In genomic region chr14:96364911-96365310, GRCh38 we compare ENCODE assay signal across 8 cellular contexts. TPM values are rescaled to one million over a fixed set of nuclear protein-coding genes. Genes with fewer than 3 reads are reported as not detected.
DNase-seq lines count a peak whose midpoint lies in the region; ATAC-seq, FAIRE-seq and TF ChIP-seq lines count a peak whose summit lies in the region.

No MANE protein-coding gene starts in this region.

- H3K9me3 ChIP-seq in HepG2 (ENCODE audit: low read length) (no peaks in the 10 kb centered on the region), right lobe of liver (no peaks in the 10 kb centered on the region), kidney (ENCODE audit: control insufficient read depth in 1 of 2, low read length in 2 of 2) (no peaks in the 10 kb centered on the region)

- TF ChIP-seq EP300 in HepG2 (IDR thresholded peaks at IDR 0.05; ENCODE audit: low read depth in 2 of 2, low read length in 2 of 2) = no peak
- TF ChIP-seq EP300 in HepG2 (CRISPR knock-in tag; IDR thresholded peaks at IDR 0.05; ENCODE audit: borderline replicate concordance) = no peak

- POLR2A ChIA-PET in HepG2 (lab: Yijun Ruan, JAX) = no interaction called here
- POLR2A ChIA-PET in activated CD8-positive, alpha-beta T cell treated with anti-CD3 and anti-CD28 coated beads for 36 hours (lab: Charles Lee) = no interaction called here

- H3K4me3 ChIP-seq in HepG2 (replicated peaks in 1 of 3; ENCODE audit: insufficient read depth in 1 of 3, low read depth in 2 of 3, low read length in 3 of 3) (peak overlapping the region; percentile 91 to 98 (median 92); a peak in 3 of 6 replicates), right lobe of liver (no peak overlapping the region), kidney (ENCODE audit: low read length in 2 of 2) (peak overlapping the region; percentile 19 to 83)

- H3K27ac Mint-ChIP-seq in activated CD8-positive, alpha-beta T cell treated with anti-CD3 and anti-CD28 coated beads for 36 hours = no peak overlapping the region

- H3K4me1 Mint-ChIP-seq in activated CD8-positive, alpha-beta T cell treated with anti-CD3 and anti-CD28 coated beads for 36 hours (ENCODE audit: low read depth) = peaks cover 40% of the 10 kb centered on the region

- in situ Hi-C loops in HepG2 (cut with HindIII; ENCODE audit: extremely low pct_ligation_motif_present, low pct_unique_long_range_greater_than_20kb) = no loop called here

- no peaks in the 10 kb centered on the region for H3K27me3 Mint-ChIP-seq in activated CD8-positive, alpha-beta T cell treated with anti-CD3 and anti-CD28 coated beads for 36 hours

- H3K9me3 Mint-ChIP-seq in activated CD8-positive, alpha-beta T cell treated with anti-CD3 and anti-CD28 coated beads for 36 hours = no peaks in the 10 kb centered on the region

- no peak for FAIRE-seq in HepG2 (lab: Jason Lieb, UNC)
- no peak for FAIRE-seq in kidney (lab: Jason Lieb, UNC)

- WGBS in HepG2 (ENCODE audit: low lambda C conversion rate) = 69% methylated on average over 3 of the region's 3 CpGs
- 71% methylated on average over 3 of the region's 3 CpGs for WGBS in right lobe of liver (ENCODE audit: insufficient coverage, low coverage, low lambda C conversion rate, missing lambda C conversion rate)

- no TSS peak for BruUV-seq in HepG2 (replicated peaks; lab: Mats Ljungman, UMichigan)

- TF ChIP-seq RAD21 in HepG2 (CRISPR knock-in tag; IDR thresholded peaks at IDR 0.05) = no peak

- H2AFZ ChIP-seq in HepG2 (ENCODE audit: low read length) = no peak overlapping the region

- peaks cover 61% of the 10 kb centered on the region for H3K79me2 ChIP-seq in HepG2 (ENCODE audit: insufficient read depth, low read length)

- TF ChIP-seq POLR2A in HepG2 (IDR thresholded peaks at IDR 0.05; ENCODE audit: insufficient read depth in 1 of 2, low read depth in 2 of 2, low read length in 2 of 2) (no peak), right lobe of liver (IDR thresholded peaks at IDR 0.05) (no peak)

- H3K4me3 Mint-ChIP-seq in activated CD8-positive, alpha-beta T cell treated with anti-CD3 and anti-CD28 coated beads for 36 hours = peak overlapping the region; percentile 88

- TF ChIP-seq CTCF in HepG2 (CRISPR knock-in tag; IDR thresholded peaks at IDR 0.05) (no peak), right lobe of liver (IDR thresholded peaks at IDR 0.05) (no peak), kidney (IDR thresholded peaks at IDR 0.05; ENCODE audit: borderline replicate concordance, extremely low read depth, insufficient read depth) (no peak)
- TF ChIP-seq CTCF in activated CD8-positive, alpha-beta T cell treated with anti-CD3 and anti-CD28 coated beads for 36 hours (IDR thresholded peaks at IDR 0.05) = no peak

- peak overlapping the region; percentile 87 for H3K4me2 ChIP-seq in HepG2 (ENCODE audit: low read depth, low read length)

- H3K27me3 ChIP-seq in HepG2 (ENCODE audit: control insufficient read depth in 1 of 2, insufficient read depth in 2 of 2, low read length in 2 of 2) (no peaks in the 10 kb centered on the region; a peak in 1 of 5 replicates), right lobe of liver (no peaks in the 10 kb centered on the region)

- H3K27ac ChIP-seq in HepG2 (ENCODE audit: extremely low read length, insufficient read depth, low read length) (no peak overlapping the region), right lobe of liver (no peak overlapping the region), kidney (ENCODE audit: low read depth in 2 of 2, low read length in 2 of 2) (no peak overlapping the region)

- DNase-seq in HepG2 (ENCODE audit: low spot score) (no peak), right lobe of liver (no peak), kidney (no peak), AG08395 (ENCODE audit: low spot score) (no peak), RKO (ENCODE audit: low spot score) (no peak), foreskin melanocyte (no peak)
- no peak for DNase-seq in activated CD8-positive, alpha-beta T cell treated with anti-CD3 and anti-CD28 coated beads for 36 hours

- no peaks in the 10 kb centered on the region for H4K20me1 ChIP-seq in HepG2 (ENCODE audit: insufficient read depth, low read length)

- H3K4me1 ChIP-seq in HepG2 (ENCODE audit: insufficient read depth, low read length) = peaks cover 45% of the 10 kb centered on the region
- peaks cover 0 to 23% (median 8%) of the 10 kb centered on the region in 4 donors for H3K4me1 ChIP-seq in right lobe of liver
- H3K4me1 ChIP-seq in kidney (ENCODE audit: control insufficient read depth in 1 of 2, insufficient read depth in 1 of 2, low read depth in 1 of 2, low read length in 2 of 2) = peaks cover 13 to 20% of the 10 kb centered on the region in 2 donors

- intact Hi-C loops in HepG2 (cut with micrococcal nuclease; ENCODE audit: unreplicated experiment) = loop anchor here (5.0 kb wide), 1 partner anchor 137 kb away; the partner anchor contains the start of gene PAPOLA
- intact Hi-C loops in right lobe of liver (cut with DNase I) = no loop called here
- intact Hi-C loops in activated CD8-positive, alpha-beta T cell treated with anti-CD3 and anti-CD28 coated beads for 36 hours (cut with micrococcal nuclease) = loop anchor here (5.0 kb wide), 1 partner anchor 137 kb away; the partner anchor contains the start of gene PAPOLA
- intact Hi-C loops in kidney (cut with DNase I) = no loop called here

- H3K9ac ChIP-seq in HepG2 (ENCODE audit: insufficient read depth, low read depth, low read length) = 0 out of 2 replicates have a peak overlapping the region, but pooled peaks have one; percentile 71
- H3K9ac ChIP-seq in kidney (ENCODE audit: low read length in 2 of 2) = no peak overlapping the region

- CTCF ChIA-PET in HepG2 (lab: Yijun Ruan, JAX; ENCODE audit: low intra/inter-chr PET ratio, low total read pairs) = no interaction called here
- CTCF ChIA-PET in activated CD8-positive, alpha-beta T cell treated with anti-CD3 and anti-CD28 coated beads for 36 hours (lab: Charles Lee) = no interaction called here

- no peaks in the 10 kb centered on the region for H3K36me3 ChIP-seq in HepG2 (replicated peaks in 1 of 2; ENCODE audit: control insufficient read depth in 1 of 2, insufficient read depth in 2 of 2, low read length in 2 of 2)
- no peaks in the 10 kb centered on the region for H3K36me3 ChIP-seq in right lobe of liver
- no peaks in the 10 kb centered on the region for H3K36me3 ChIP-seq in kidney (ENCODE audit: control insufficient read depth in 1 of 2, insufficient read depth in 2 of 2, low read length in 2 of 2)

- H3K36me3 Mint-ChIP-seq in activated CD8-positive, alpha-beta T cell treated with anti-CD3 and anti-CD28 coated beads for 36 hours (ENCODE audit: low read depth) = peaks cover 9% of the 10 kb centered on the region

- no peak for ATAC-seq in HepG2
- ATAC-seq in right lobe of liver = no peak
- ATAC-seq in activated CD8-positive, alpha-beta T cell treated with anti-CD3 and anti-CD28 coated beads for 36 hours = no peak
- no peak for ATAC-seq in GM19397 (IDR thresholded peaks at IDR 0.05; ENCODE audit: unreplicated experiment)

RNA-seq across cellular contexts. Expression of gene GSKIP, which starts 1.6 kb away (rescaled TPM):
- total RNA-seq in HepG2 (2016; rRNA removed; fragmentation: Illumina TruSeq; extraction: Trizol) (27.3 and 52.3 TPM in 2 replicates), right lobe of liver (10 to 100 TPM in 5 of 6 experiments, 1 to 10 TPM in 1; 7.4 to 25.2 (median 15.5) TPM), kidney (30.5 TPM)
- 3.7 and 3.9 TPM in 2 replicates for total RNA-seq in HepG2 (2016; cell fraction: cytosol; rRNA removed; fragmentation: Illumina TruSeq; extraction: Trizol; ENCODE audit: low read depth)
- total RNA-seq in HepG2 (2016; cell fraction: insoluble cytoplasmic fraction; rRNA removed; fragmentation: Illumina TruSeq; extraction: Trizol) = 28.0 and 52.9 TPM in 2 replicates
- total RNA-seq in HepG2 (2016; cell fraction: membrane; rRNA removed; fragmentation: Illumina TruSeq; extraction: Trizol) = 10.2 and 11.8 TPM in 2 replicates
- total RNA-seq in HepG2 (2016; cell fraction: nucleus; rRNA removed; fragmentation: Illumina TruSeq; extraction: Trizol) = 10.8 and 11.2 TPM in 2 replicates
- polyA plus RNA-seq in HepG2 (2011; rRNA removed) (9.6 and 12.5 TPM in 2 replicates), kidney (ENCODE audit: insufficient read depth, low read depth, low replicate concordance) (13.1 TPM)
- 4.6 and 9.0 TPM in 2 replicates for polyA plus RNA-seq in HepG2 (2011; cell fraction: cytosol; rRNA removed)
- 2.5 and 3.9 TPM in 2 replicates for polyA plus RNA-seq in HepG2 (2011; cell fraction: nucleus; rRNA removed)
- polyA plus RNA-seq in HepG2 (2012) = 13.2 and 17.7 TPM in 2 replicates
- 2.5 and 2.7 TPM in 2 replicates for polyA plus RNA-seq in HepG2 (2016; cell fraction: cytosol; fragmentation: Illumina TruSeq; extraction: Trizol; ENCODE audit: low read depth)
- 30.5 and 35.4 TPM in 2 replicates for polyA plus RNA-seq in HepG2 (2016; cell fraction: insoluble cytoplasmic fraction; fragmentation: Illumina TruSeq; extraction: Trizol; ENCODE audit: low read depth)
- 6.1 and 6.2 TPM in 2 replicates for polyA plus RNA-seq in HepG2 (2016; cell fraction: membrane; fragmentation: Illumina TruSeq; extraction: Trizol; ENCODE audit: low read depth)
- polyA plus RNA-seq in HepG2 (2016; cell fraction: nucleus; fragmentation: Illumina TruSeq; extraction: Trizol; ENCODE audit: insufficient read depth, low read depth) = 11.0 and 12.3 TPM in 2 replicates
- polyA minus RNA-seq in HepG2 (2011; rRNA and poly(A)+ RNA removed; ENCODE audit: low replicate concordance) = 4.3 and 5.5 TPM in 2 replicates
- polyA minus RNA-seq in HepG2 (2011; cell fraction: cytosol; rRNA and poly(A)+ RNA removed) = 6.6 and 7.2 TPM in 2 replicates
- 4.8 and 11.6 TPM in 2 replicates for polyA minus RNA-seq in HepG2 (2011; cell fraction: nucleus; rRNA and poly(A)+ RNA removed)
- total RNA-seq in activated CD8-positive, alpha-beta T cell treated with anti-CD3 and anti-CD28 coated beads for 36 hours = 10 to 100 TPM; 21.8 to 21.9 TPM

RNA-seq across cellular contexts. Expression of gene ATG2B, which starts 1.8 kb away (rescaled TPM):
- 7.5 and 11.3 TPM in 2 replicates for total RNA-seq in HepG2 (2016; rRNA removed; fragmentation: Illumina TruSeq; extraction: Trizol)
- 1.4 and 1.7 TPM in 2 replicates for total RNA-seq in HepG2 (2016; cell fraction: cytosol; rRNA removed; fragmentation: Illumina TruSeq; extraction: Trizol; ENCODE audit: low read depth)
- total RNA-seq in HepG2 (2016; cell fraction: insoluble cytoplasmic fraction; rRNA removed; fragmentation: Illumina TruSeq; extraction: Trizol) = 7.7 and 10.8 TPM in 2 replicates
- total RNA-seq in HepG2 (2016; cell fraction: membrane; rRNA removed; fragmentation: Illumina TruSeq; extraction: Trizol) = 1.6 and 1.8 TPM in 2 replicates
- total RNA-seq in HepG2 (2016; cell fraction: nucleus; rRNA removed; fragmentation: Illumina TruSeq; extraction: Trizol) = 11.1 and 15.1 TPM in 2 replicates
- 7.2 and 7.4 TPM in 2 replicates for polyA plus RNA-seq in HepG2 (2011; rRNA removed)
- 3.2 and 4.5 TPM in 2 replicates for polyA plus RNA-seq in HepG2 (2011; cell fraction: cytosol; rRNA removed)
- 17.3 and 18.9 TPM in 2 replicates for polyA plus RNA-seq in HepG2 (2011; cell fraction: nucleus; rRNA removed)
- 6.2 and 7.8 TPM in 2 replicates for polyA plus RNA-seq in HepG2 (2012)
- polyA plus RNA-seq in HepG2 (2016; cell fraction: cytosol; fragmentation: Illumina TruSeq; extraction: Trizol; ENCODE audit: low read depth) = 0.18 and 0.27 TPM in 2 replicates
- polyA plus RNA-seq in HepG2 (2016; cell fraction: insoluble cytoplasmic fraction; fragmentation: Illumina TruSeq; extraction: Trizol; ENCODE audit: low read depth) = 4.4 and 4.9 TPM in 2 replicates
- polyA plus RNA-seq in HepG2 (2016; cell fraction: membrane; fragmentation: Illumina TruSeq; extraction: Trizol; ENCODE audit: low read depth) = 0.26 and 0.31 TPM in 2 replicates
- polyA plus RNA-seq in HepG2 (2016; cell fraction: nucleus; fragmentation: Illumina TruSeq; extraction: Trizol; ENCODE audit: insufficient read depth, low read depth) = 12.3 and 14.0 TPM in 2 replicates
- 8.9 and 18.6 TPM in 2 replicates for polyA minus RNA-seq in HepG2 (2011; rRNA and poly(A)+ RNA removed; ENCODE audit: low replicate concordance)
- polyA minus RNA-seq in HepG2 (2011; cell fraction: cytosol; rRNA and poly(A)+ RNA removed) = 5.2 and 12.1 TPM in 2 replicates
- 60.4 and 61.2 TPM in 2 replicates for polyA minus RNA-seq in HepG2 (2011; cell fraction: nucleus; rRNA and poly(A)+ RNA removed)
- total RNA-seq in right lobe of liver = 10 to 100 TPM; 13.9 to 24.4 (median 16.3) TPM
- total RNA-seq in activated CD8-positive, alpha-beta T cell treated with anti-CD3 and anti-CD28 coated beads for 36 hours = 10 to 100 TPM; 12.9 to 13.3 TPM
- 35.8 TPM for total RNA-seq in kidney
- 3.8 TPM for polyA plus RNA-seq in kidney (ENCODE audit: insufficient read depth, low read depth, low replicate concordance)

RNA-seq across cellular contexts. Expression of gene AK7, which starts 27.0 kb away (rescaled TPM):
- total RNA-seq in HepG2 (2016; rRNA removed; fragmentation: Illumina TruSeq; extraction: Trizol) (0.48 and 0.93 TPM in 2 replicates), right lobe of liver (1 to 10 TPM in 2 of 6 experiments, under 1 TPM in 4; 0.31 to 1.9 (median 0.85) TPM), kidney (12.5 TPM)
- total RNA-seq in HepG2 (2016; cell fraction: cytosol; rRNA removed; fragmentation: Illumina TruSeq; extraction: Trizol; ENCODE audit: low read depth) = 0.26 TPM in 1 of 2 replicates, not detected in the other
- total RNA-seq in HepG2 (2016; cell fraction: insoluble cytoplasmic fraction; rRNA removed; fragmentation: Illumina TruSeq; extraction: Trizol) = 0.56 and 0.77 TPM in 2 replicates
- total RNA-seq in HepG2 (2016; cell fraction: membrane; rRNA removed; fragmentation: Illumina TruSeq; extraction: Trizol) = 0.28 and 0.31 TPM in 2 replicates
- total RNA-seq in HepG2 (2016; cell fraction: nucleus; rRNA removed; fragmentation: Illumina TruSeq; extraction: Trizol) = 0.28 and 0.56 TPM in 2 replicates
- polyA plus RNA-seq in HepG2 (2011; rRNA removed) (0.45 and 0.46 TPM in 2 replicates), kidney (ENCODE audit: insufficient read depth, low read depth, low replicate concordance) (5.5 TPM)
- 0.28 and 0.43 TPM in 2 replicates for polyA plus RNA-seq in HepG2 (2011; cell fraction: cytosol; rRNA removed)
- 0.23 and 0.26 TPM in 2 replicates for polyA plus RNA-seq in HepG2 (2011; cell fraction: nucleus; rRNA removed)
- 0.45 and 0.97 TPM in 2 replicates for polyA plus RNA-seq in HepG2 (2012)
- 0.09 and 0.18 TPM in 2 replicates for polyA plus RNA-seq in HepG2 (2016; cell fraction: cytosol; fragmentation: Illumina TruSeq; extraction: Trizol; ENCODE audit: low read depth)
- 0.78 and 1.4 TPM in 2 replicates for polyA plus RNA-seq in HepG2 (2016; cell fraction: insoluble cytoplasmic fraction; fragmentation: Illumina TruSeq; extraction: Trizol; ENCODE audit: low read depth)
- polyA plus RNA-seq in HepG2 (2016; cell fraction: membrane; fragmentation: Illumina TruSeq; extraction: Trizol; ENCODE audit: low read depth) = 0.22 and 0.45 TPM in 2 replicates
- polyA plus RNA-seq in HepG2 (2016; cell fraction: nucleus; fragmentation: Illumina TruSeq; extraction: Trizol; ENCODE audit: insufficient read depth, low read depth) = 0.39 TPM in 1 of 2 replicates, not detected in the other
- polyA minus RNA-seq in HepG2 (2011; rRNA and poly(A)+ RNA removed; ENCODE audit: low replicate concordance) = 1.9 and 2.0 TPM in 2 replicates
- 0.44 TPM in 1 of 2 replicates, not detected in the other for polyA minus RNA-seq in HepG2 (2011; cell fraction: cytosol; rRNA and poly(A)+ RNA removed)
- 0.25 and 0.64 TPM in 2 replicates for polyA minus RNA-seq in HepG2 (2011; cell fraction: nucleus; rRNA and poly(A)+ RNA removed)
- 1 to 10 TPM; 1.2 to 1.7 TPM for total RNA-seq in activated CD8-positive, alpha-beta T cell treated with anti-CD3 and anti-CD28 coated beads for 36 hours

Comparison
In these comparisons a context has a peak if more than half of its experiments do, and no peak if none do; other contexts are left out.
1. H3K4me3 ChIP-seq: peak in HepG2 (3 of 3) and kidney (2 of 2); none in right lobe of liver (0 of 3).
2. intact Hi-C loops: an anchor here in HepG2 (5.0 kb wide) and activated CD8-positive, alpha-beta T cell treated with anti-CD3 and anti-CD28 coated beads for 36 hours (5.0 kb wide); none called in right lobe of liver and kidney.